16 cellular contexts compared by ENCODE assay signal in the genomic region with DNA sequence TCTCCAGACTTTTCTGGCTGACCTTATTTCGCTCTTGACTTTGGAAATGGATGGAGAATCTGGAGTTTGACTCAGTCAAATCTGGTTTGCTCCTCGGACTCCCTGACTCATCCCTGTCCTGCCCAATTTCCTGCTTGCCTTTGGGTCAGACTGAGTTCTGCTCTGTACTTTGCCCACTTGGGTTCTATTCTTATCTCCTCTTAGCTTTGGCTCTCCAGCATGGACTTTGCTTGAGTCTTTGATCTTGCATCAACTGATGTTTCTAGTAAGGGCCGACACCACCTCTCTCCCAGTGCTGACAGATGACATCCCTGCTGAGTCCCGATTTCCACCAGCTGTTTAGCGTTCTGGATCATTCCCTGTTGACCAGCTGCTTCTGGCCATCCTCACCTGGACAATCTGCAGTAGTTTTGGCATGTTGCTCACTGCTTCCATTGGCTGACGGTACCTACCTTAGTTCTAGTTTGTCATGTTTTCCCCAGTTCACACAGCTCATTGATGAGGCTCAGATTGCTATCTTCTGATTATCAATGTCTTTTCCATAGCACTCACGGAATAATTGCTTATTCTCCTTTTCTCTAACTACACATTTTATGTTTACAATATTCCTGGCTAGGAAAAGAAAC.
A peak's percentile ranks its signal among the peaks of the same experiment; 100 is the strongest.
DNase-seq lines count a peak whose midpoint lies in the region; ATAC-seq and TF ChIP-seq lines count a peak whose summit lies in the region.
"Had no signal": no experiment of that assay in that cellular context is flagged by ENCODE, and none has a peak within 500 bp of the region (broad histone marks: within the 10 kb centered on the region; RNA-seq: fewer than 3 reads in every experiment).

No MANE protein-coding gene starts in this region.

- no peak for TF ChIP-seq CTCF in thoracic aorta (IDR thresholded peaks at IDR 0.05)

- H3K27ac ChIP-seq in thoracic aorta: peak overlapping the region; percentile 89 to 90
- H3K27ac ChIP-seq: parathyroid adenoma, upper lobe of left lung, VCaP had no signal

- peaks cover 4 to 39% of the 10 kb centered on the region in 2 donors for H3K4me1 ChIP-seq in thoracic aorta (ENCODE audit: control insufficient read depth in 1 of 2, low read depth in 2 of 2)
- H3K4me1 ChIP-seq: parathyroid adenoma, upper lobe of left lung had no signal

- H3K4me3 ChIP-seq in thoracic aorta: peak overlapping the region; percentile 16
- H3K4me3 ChIP-seq: upper lobe of left lung had no signal

- no peaks in the 10 kb centered on the region for H3K27me3 ChIP-seq in thoracic aorta (replicated peaks; ENCODE audit: insufficient read depth)
- H3K27me3 ChIP-seq: upper lobe of left lung had no signal

- DNase-seq in GM04503 (ENCODE audit: low read depth) (peak; percentile 27), amniotic epithelial cell (ENCODE audit: low read depth) (peak; percentile 8), left lobe of liver (ENCODE audit: low spot score) (peak; percentile 64), thoracic aorta (ENCODE audit: low spot score) (no peak), NCI-H2029 treated with DMSO at 0.1 percent for 48 hours (lab: John Stamatoyannopoulos, UW) (no peak), NCI-H526 (lab: John Stamatoyannopoulos, UW) (no peak)
- DNase-seq in stimulated activated CD4-positive, alpha-beta T cell treated with anti-CD3 and anti-CD28 coated beads, Interleukin-15, amount 100 ng/mL, for 24 hours: no peak
- DNase-seq: activated CD8-positive, alpha-beta memory T cell treated with anti-CD3 and anti-CD28 coated beads, Interleukin-2, amount 10 ng/mL, durations not matched to agents 7 days and 5 days; NCI-H1105; NCI-H345; stimulated activated CD4-positive, alpha-beta T cell treated with anti-CD3 and anti-CD28 coated beads, Interleukin-1b, Interleukin-23, amount 100 ng/mL, for 48 hours; upper lobe of left lung had no signal

- ATAC-seq in left lobe of liver (peak; percentile 95), thoracic aorta (ENCODE audit: insufficient number of reproducible peaks, low FRiP score, low read depth) (peak; percentile 51), GM18867 (IDR thresholded peaks at IDR 0.05; ENCODE audit: unreplicated experiment) (no peak)
- ATAC-seq: activated CD8-positive, alpha-beta memory T cell treated with anti-CD3 and anti-CD28 coated beads, Interleukin-2, amount 10 ng/mL, durations not matched to agents 7 days and 5 days; esophagus mucosa had no signal

- H3K36me3 ChIP-seq in thoracic aorta: no peaks in the 10 kb centered on the region
- H3K36me3 ChIP-seq: upper lobe of left lung had no signal

- H3K9me3 ChIP-seq in thoracic aorta: no peaks in the 10 kb centered on the region
- H3K9me3 ChIP-seq: upper lobe of left lung had no signal

Comparison
In these comparisons a context has a peak if more than half of its experiments do, and no peak if none do; other contexts are left out.
1. DNase-seq: peak in GM04503 (single experiment), amniotic epithelial cell (single experiment) and left lobe of liver (single experiment); none in thoracic aorta (single experiment), stimulated activated CD4-positive, alpha-beta T cell treated with anti-CD3 and anti-CD28 coated beads, Interleukin-15, amount 100 ng/mL, for 24 hours (single experiment), NCI-H2029 treated with DMSO at 0.1 percent for 48 hours (single experiment) and NCI-H526 (0 of 2).